In the genomic region with DNA sequence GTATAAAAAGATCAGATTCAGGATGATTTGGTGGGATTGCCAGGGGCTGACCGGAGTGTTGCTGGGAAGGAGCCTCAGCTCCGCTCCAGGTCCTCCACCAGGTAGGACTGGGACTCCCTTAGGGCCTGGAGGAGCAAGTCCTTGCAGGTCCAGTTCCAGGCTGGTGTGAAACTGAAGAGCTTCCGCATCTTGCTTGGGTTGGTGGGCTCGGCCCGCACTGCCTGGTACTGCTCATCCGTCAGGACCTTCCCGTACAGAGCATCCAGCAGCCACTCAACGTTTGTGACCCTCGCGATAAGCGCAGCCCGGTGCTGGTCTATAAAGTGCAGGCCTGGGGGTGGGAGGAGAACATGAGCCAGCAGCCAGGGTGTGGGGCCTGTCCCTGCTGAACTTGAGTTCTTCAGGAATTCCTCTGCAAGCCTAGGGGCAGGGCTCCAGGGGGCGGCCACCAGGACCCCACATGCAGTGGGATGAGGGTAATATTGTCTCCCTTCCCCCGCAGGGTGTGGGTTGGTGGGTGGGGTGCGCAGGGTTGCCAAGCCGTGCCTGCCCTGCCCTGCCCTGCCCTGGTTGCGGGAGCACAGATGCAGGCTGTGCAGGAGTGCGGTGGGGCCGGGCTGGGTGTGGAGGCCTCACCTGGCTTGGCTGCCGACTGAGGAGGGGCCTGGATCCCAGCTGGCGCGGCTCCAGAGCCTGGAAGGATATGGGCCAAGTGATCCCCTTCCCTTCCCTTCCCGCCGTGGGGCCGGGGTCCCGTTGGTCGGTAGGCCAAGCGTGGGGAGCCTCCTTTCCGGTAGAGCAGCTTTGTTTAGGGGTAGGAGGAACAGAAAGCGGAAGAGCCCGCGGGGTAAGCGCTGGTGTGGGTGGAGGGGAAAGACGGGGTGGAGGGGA, we compare ENCODE assay signal across 8 cellular contexts. TPM values are rescaled to one million over a fixed set of nuclear protein-coding genes. Genes with fewer than 3 reads are reported as not detected.
DNase-seq lines count a peak whose midpoint lies in the region; ATAC-seq lines count a peak whose summit lies in the region.

No MANE protein-coding gene starts in this region.

- H3K36me3 ChIP-seq in duodenal mucosa (ENCODE audit: control insufficient read depth in 1 of 2, insufficient read depth in 2 of 2, low read length in 2 of 2) (peaks cover 2 to 11% of the 10 kb centered on the region in 2 donors), thymus (ENCODE audit: control insufficient read depth, insufficient read depth) (peaks cover 22% of the 10 kb centered on the region)

- ATAC-seq in HG03064 (IDR thresholded peaks at IDR 0.05; ENCODE audit: low read depth, unreplicated experiment): peak; percentile 46

- DNase-seq in activated T-cell treated with anti-CD3 and anti-CD28 coated beads, Interleukin-2, amount 50 U/mL, for 1 hour: peak; percentile 54
- DNase-seq in activated T-cell treated with anti-CD3 and anti-CD28 coated beads for 4 hours: no peak
- DNase-seq in SW480 (ENCODE audit: low spot score): peak; percentile 39
- DNase-seq in medulla oblongata (ENCODE audit: extremely low spot score): peak; percentile 40
- no peak for DNase-seq in kidney glomerular epithelial cell (lab: John Stamatoyannopoulos, UW)

- H3K9ac ChIP-seq in duodenal mucosa (ENCODE audit: low read depth in 1 of 2, low read length in 2 of 2): peak overlapping the region; percentile 69 to 95

- 20% methylated on average over 34 of the region's 34 CpGs for WGBS in thymus

- H3K4me1 ChIP-seq in duodenal mucosa (ENCODE audit: control insufficient read depth in 1 of 2, insufficient read depth in 2 of 2, low read length in 2 of 2) (peaks cover 28 to 37% of the 10 kb centered on the region in 2 donors), thymus (ENCODE audit: control insufficient read depth, insufficient read depth, low read length) (peaks cover 10% of the 10 kb centered on the region)

- H3K4me3 ChIP-seq in duodenal mucosa (ENCODE audit: low read depth in 1 of 2, low read length in 2 of 2) (peak overlapping the region; percentile 93 to 96), thymus (ENCODE audit: low read length) (peak overlapping the region; percentile 88)

- H3K9me3 ChIP-seq in duodenal mucosa (ENCODE audit: control insufficient read depth in 1 of 2, low read length in 2 of 2) (no peaks in the 10 kb centered on the region), thymus (ENCODE audit: control insufficient read depth) (no peaks in the 10 kb centered on the region)

- H3K27ac ChIP-seq in duodenal mucosa (ENCODE audit: low read depth, low read length): peak overlapping the region; percentile 76
- peak overlapping the region; percentile 72 for H3K27ac ChIP-seq in thymus (ENCODE audit: low read depth)

- H3K27me3 ChIP-seq in duodenal mucosa (ENCODE audit: control insufficient read depth in 1 of 2, insufficient read depth in 2 of 2, low read length in 2 of 2) (no peaks in the 10 kb centered on the region), thymus (ENCODE audit: control insufficient read depth, insufficient read depth) (no peaks in the 10 kb centered on the region)

RNA-seq across cellular contexts. Expression of a gene that starts 0.8 kb away (rescaled TPM):
- polyA plus RNA-seq in thymus: 62.7 TPM

RNA-seq across cellular contexts. Expression of a gene that starts 12.2 kb away (rescaled TPM):
- polyA plus RNA-seq in thymus: 0.50 TPM

RNA-seq across cellular contexts. Expression of a gene that starts 15.2 kb away (rescaled TPM):
- polyA plus RNA-seq in thymus: 10.1 TPM

RNA-seq across cellular contexts. Expression of a gene that starts 21.8 kb away (rescaled TPM):
- 478 TPM for polyA plus RNA-seq in thymus

RNA-seq across cellular contexts. Expression of a gene that starts 51.9 kb away (rescaled TPM):
- polyA plus RNA-seq in thymus: 4.3 TPM

Comparison
In these comparisons a context has a peak if more than half of its experiments do, and no peak if none do; other contexts are left out.
1. DNase-seq: peak in activated T-cell treated with anti-CD3 and anti-CD28 coated beads, Interleukin-2, amount 50 U/mL, for 1 hour (single experiment), SW480 (single experiment) and medulla oblongata (single experiment); none in activated T-cell treated with anti-CD3 and anti-CD28 coated beads for 4 hours (single experiment) and kidney glomerular epithelial cell (single experiment).